Comparison of ENCODE assay signal across 22 cellular contexts in the genomic region with DNA sequence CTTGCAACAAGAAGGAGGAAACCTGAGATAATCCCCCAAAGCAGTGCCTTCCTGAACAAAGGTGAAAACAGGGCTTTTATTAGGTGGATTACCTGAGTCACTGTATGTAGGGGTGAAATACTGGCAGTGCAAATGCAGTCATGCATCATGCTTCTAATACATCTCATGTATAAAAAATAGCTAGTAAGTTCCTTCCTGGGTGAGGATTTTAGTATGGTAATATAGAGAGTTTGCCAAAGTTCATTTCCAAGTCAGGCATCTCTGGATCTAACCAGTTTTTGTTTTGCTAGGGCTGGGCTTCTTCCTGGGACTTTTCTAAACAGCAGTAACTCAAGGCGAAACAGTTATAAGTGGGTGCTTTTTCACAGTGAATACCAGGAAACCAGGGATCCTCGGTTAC.
"Had no signal": no experiment of that assay in that cellular context is flagged by ENCODE, and none has a peak within 500 bp of the region (broad histone marks: within the 10 kb centered on the region; RNA-seq: fewer than 3 reads in every experiment).

No MANE protein-coding gene starts in this region.

- H3K9me3 ChIP-seq: ascending aorta, esophagus muscularis mucosa, right lobe of liver had no signal

- DNase-seq: activated CD4-positive, alpha-beta memory T cell treated with anti-CD3 and anti-CD28 coated beads, Interleukin-2, amount 10 ng/mL, durations not matched to agents 7 days and 5 days; activated CD4-positive, alpha-beta T cell treated with anti-CD3 and anti-CD28 coated beads for 1 hour; activated CD4-positive, alpha-beta T cell treated with anti-CD3 and anti-CD28 coated beads, Interleukin-2, amount 10 ng/mL, durations not matched to agents 7 days and 5 days; activated CD8-positive, alpha-beta memory T cell treated with anti-CD3 and anti-CD28 coated beads, Interleukin-2, amount 50 U/mL, for 48 hours; activated gamma-delta T cell; activated naive CD4-positive, alpha-beta T cell treated with anti-CD3 and anti-CD28 coated beads, Interleukin-2, amount 10 ng/mL, durations not matched to agents 7 days and 5 days; activated naive CD8-positive, alpha-beta T cell treated with anti-CD3 and anti-CD28 coated beads, Interleukin-2, amount 10 ng/mL, durations not matched to agents 7 days and 5 days; activated T-cell treated with anti-CD3 and anti-CD28 coated beads, Interleukin-2, amount 50 U/mL, for 24 hours; foreskin keratinocyte; heart left ventricle; left ventricle myocardium superior; mammary epithelial cell; midbrain; naive thymus-derived CD8-positive, alpha-beta T cell; right lobe of liver; stimulated activated CD4-positive, alpha-beta T cell treated with anti-CD3 and anti-CD28 coated beads, Interleukin-2, amount 100 ng/mL, for 48 hours; stimulated activated naive CD4-positive, alpha-beta T cell treated with Interleukin-2 at 50 U/mL for 16 hours; T-helper 17 cell; T1000; trophoblast cell had no signal

- H3K27me3 ChIP-seq: ascending aorta, esophagus muscularis mucosa, foreskin keratinocyte, heart left ventricle, right lobe of liver had no signal

- H3K4me1 ChIP-seq: ascending aorta, esophagus muscularis mucosa, foreskin keratinocyte, heart left ventricle, right lobe of liver had no signal

- ATAC-seq: foreskin keratinocyte; heart left ventricle; left ventricle myocardium superior; naive thymus-derived CD8-positive, alpha-beta T cell; right lobe of liver; T-helper 17 cell had no signal

- H3K4me3 ChIP-seq: ascending aorta, esophagus muscularis mucosa, heart left ventricle, right lobe of liver had no signal

- H3K27ac ChIP-seq: ascending aorta, esophagus muscularis mucosa, foreskin keratinocyte, heart left ventricle, right lobe of liver had no signal

- H3K36me3 ChIP-seq: ascending aorta, esophagus muscularis mucosa, heart left ventricle, right lobe of liver had no signal
